ENCODE assay signal across 9 cellular contexts in genomic region chrX:3939967-3940610, GRCh38.
DNase-seq lines count a peak whose midpoint lies in the region; ATAC-seq and TF ChIP-seq lines count a peak whose summit lies in the region.
"Had no signal": no experiment of that assay in that cellular context is flagged by ENCODE, and none has a peak within 500 bp of the region (broad histone marks: within the 10 kb centered on the region; RNA-seq: fewer than 3 reads in every experiment).

No MANE protein-coding gene starts in this region.

- CTCF ChIA-PET in RWPE1 (lab: Yijun Ruan, JAX) = interaction anchor here (0.6 kb wide), 1 partner anchor 693 kb away, joined by 4 read pairs; no protein-coding TSS in a partner anchor

- peak; percentile 22; the same call in 1 of the 2 replicates for TF ChIP-seq CTCF in RWPE1 (conservative IDR thresholded peaks at IDR 0.05; ENCODE audit: low read depth)

- DNase-seq in CD4-positive, CD25-positive, alpha-beta regulatory T cell = peak in 2 of 3 donors; percentile 19 to 28
- DNase-seq in H7 = peak; percentile 45
- DNase-seq in RWPE1 (ENCODE audit: low spot score) = peak; percentile 3
- peak; percentile 43 for DNase-seq in iPS-NIHi7 (ENCODE audit: extremely low spot score)
- no peak for DNase-seq in GOT3 (lab: John Stamatoyannopoulos, UW)
- no peak for DNase-seq in stimulated activated CD4-positive, alpha-beta T cell treated with anti-CD3 and anti-CD28 coated beads, Interleukin-12 subunit alpha, Interleukin-12 subunit beta, amount 100 ng/mL, for 4 hours
- DNase-seq in hypothalamus (lab: John Stamatoyannopoulos, UW) = no peak
- DNase-seq in stimulated activated CD4-positive, alpha-beta T cell treated with anti-CD3 and anti-CD28 coated beads, Interleukin-1b, Interleukin-23, amount 100 ng/mL, for 48 hours = no peak

- H3K27ac Mint-ChIP-seq in CD4-positive, CD25-positive, alpha-beta regulatory T cell = no peak overlapping the region
- H3K27ac Mint-ChIP-seq: activated naive CD8-positive, alpha-beta T cell had no signal

- no peaks in the 10 kb centered on the region for H3K9me3 ChIP-seq in CD4-positive, CD25-positive, alpha-beta regulatory T cell (ENCODE audit: control insufficient read depth in 2 of 2, low read length in 2 of 2)

- peaks cover 0 to 5% (median 0%) of the 10 kb centered on the region in 7 donors for H3K9me3 Mint-ChIP-seq in CD4-positive, CD25-positive, alpha-beta regulatory T cell

- H3K4me1 Mint-ChIP-seq in CD4-positive, CD25-positive, alpha-beta regulatory T cell = no peaks in the 10 kb centered on the region

- H3K27ac ChIP-seq in CD4-positive, CD25-positive, alpha-beta regulatory T cell (ENCODE audit: insufficient read depth, low read length, poor library complexity, severe bottlenecking) = no peak overlapping the region
- H3K27ac ChIP-seq in RWPE1 = no peak overlapping the region

- no peaks in the 10 kb centered on the region for H3K27me3 ChIP-seq in CD4-positive, CD25-positive, alpha-beta regulatory T cell (ENCODE audit: control insufficient read depth, insufficient read depth, low read length)
- H3K27me3 ChIP-seq in H7 (ENCODE audit: control insufficient read depth, insufficient read depth, low read length) = no peaks in the 10 kb centered on the region

- POLR2A ChIA-PET in RWPE1 (lab: Yijun Ruan, JAX; ENCODE audit: low non-redundant PET) = no interaction called here

- no peak overlapping the region for H3K4me3 Mint-ChIP-seq in CD4-positive, CD25-positive, alpha-beta regulatory T cell
- H3K4me3 Mint-ChIP-seq: activated naive CD8-positive, alpha-beta T cell had no signal

- ATAC-seq in CD4-positive, CD25-positive, alpha-beta regulatory T cell (ENCODE audit: low read depth in 2 of 2) = no peak

- H3K4me3 ChIP-seq in CD4-positive, CD25-positive, alpha-beta regulatory T cell (ENCODE audit: low read depth, low read length) = no peak overlapping the region
- H3K4me3 ChIP-seq in H7 (ENCODE audit: insufficient read depth, low read depth, low read length) = no peak overlapping the region

- H3K27me3 Mint-ChIP-seq in CD4-positive, CD25-positive, alpha-beta regulatory T cell = no peaks in the 10 kb centered on the region

- no peaks in the 10 kb centered on the region for H3K36me3 Mint-ChIP-seq in CD4-positive, CD25-positive, alpha-beta regulatory T cell
- H3K36me3 Mint-ChIP-seq: activated naive CD8-positive, alpha-beta T cell had no signal

- no peaks in the 10 kb centered on the region for H3K4me1 ChIP-seq in CD4-positive, CD25-positive, alpha-beta regulatory T cell (ENCODE audit: control insufficient read depth, insufficient read depth, low read length, poor library complexity, severe bottlenecking)

- no peaks in the 10 kb centered on the region for H3K36me3 ChIP-seq in CD4-positive, CD25-positive, alpha-beta regulatory T cell (ENCODE audit: control insufficient read depth, insufficient read depth, low read length)
- H3K36me3 ChIP-seq in H7 (replicated peaks; ENCODE audit: control insufficient read depth, insufficient read depth, low read length) = no peaks in the 10 kb centered on the region

Comparison
In these comparisons a context has a peak if more than half of its experiments do, and no peak if none do; other contexts are left out.
1. DNase-seq: peak in CD4-positive, CD25-positive, alpha-beta regulatory T cell (2 of 3), H7 (single experiment), RWPE1 (single experiment) and iPS-NIHi7 (single experiment); none in GOT3 (single experiment), stimulated activated CD4-positive, alpha-beta T cell treated with anti-CD3 and anti-CD28 coated beads, Interleukin-12 subunit alpha, Interleukin-12 subunit beta, amount 100 ng/mL, for 4 hours (single experiment), hypothalamus (0 of 51) and stimulated activated CD4-positive, alpha-beta T cell treated with anti-CD3 and anti-CD28 coated beads, Interleukin-1b, Interleukin-23, amount 100 ng/mL, for 48 hours (single experiment).